ENCODE assay signal across 35 cellular contexts in genomic region chr6:81396916-81397315, GRCh38.
"Had no signal": no experiment of that assay in that cellular context is flagged by ENCODE, and none has a peak within 500 bp of the region (broad histone marks: within the 10 kb centered on the region; RNA-seq: fewer than 3 reads in every experiment).

No MANE protein-coding gene starts in this region.

- DNase-seq: Karpas-422, Kasumi-1, MG63, MM.1S, MV-4-11, NCI-H1048, NCI-H1092, NCI-H1092 treated with DMSO at 0.1 percent for 48 hours, NCI-H1105, NCI-H1105 treated with DMSO at 0.1 percent for 48 hours, NCI-H1417, NCI-H1417 treated with DMSO at 0.1 percent for 48 hours, NCI-H1436, NCI-H146, NCI-H1694, NCI-H1694 treated with DMSO at 0.1 percent for 48 hours, NCI-H187, NCI-H187 treated with DMSO at 0.1 percent for 48 hours, NCI-H1930, NCI-H2029, NCI-H2029 treated with DMSO at 0.1 percent for 48 hours, NCI-H2081, NCI-H2081 treated with DMSO at 0.1 percent for 48 hours, NCI-H2107, NCI-H2171, NCI-H2171 treated with DMSO at 0.1 percent for 48 hours, NCI-H2227 treated with DMSO at 0.1 percent for 48 hours, NCI-H226, NCI-H345, NCI-H446, NCI-H446 treated with DMSO at 0.1 percent for 48 hours, NCI-H510A, NCI-H510A treated with DMSO at 0.1 percent for 48 hours, NCI-H524, NCI-H524 treated with DMSO at 0.1 percent for 48 hours had no signal
